Comparison of ENCODE assay signal across 15 cellular contexts in genomic region chr7:2114052-2114451, GRCh38.
DNase-seq lines count a peak whose midpoint lies in the region; ATAC-seq, FAIRE-seq and TF ChIP-seq lines count a peak whose summit lies in the region.
"Had no signal": no experiment of that assay in that cellular context is flagged by ENCODE, and none has a peak within 500 bp of the region (broad histone marks: within the 10 kb centered on the region; RNA-seq: fewer than 3 reads in every experiment).

No MANE protein-coding gene starts in this region.

- no peaks in the 10 kb centered on the region for H3K27me3 ChIP-seq in endothelial cell of umbilical vein (ENCODE audit: control insufficient read depth in 2 of 2, insufficient read depth in 2 of 2, low read length in 2 of 2)
- H3K27me3 ChIP-seq in gastrocnemius medialis = no peaks in the 10 kb centered on the region
- no peaks in the 10 kb centered on the region for H3K27me3 ChIP-seq in HAP-1 (ENCODE audit: low read depth)
- H3K27me3 ChIP-seq: ascending aorta, esophagus squamous epithelium, neural progenitor cell had no signal

- H3K4me2 ChIP-seq in endothelial cell of umbilical vein (ENCODE audit: insufficient read depth, low read length) = no peak overlapping the region
- H3K4me2 ChIP-seq: neural progenitor cell had no signal

- peak; percentile 40 for FAIRE-seq in endothelial cell of umbilical vein (lab: Jason Lieb, UNC)
- FAIRE-seq: keratinocyte, TTC549 had no signal

- CTCF ChIA-PET in endothelial cell of umbilical vein (lab: Charles Lee) = no interaction called here

- TF ChIP-seq POLR2A in endothelial cell of umbilical vein (IDR thresholded peaks at IDR 0.05; ENCODE audit: low read depth, low read length) (no peak), gastrocnemius medialis (IDR thresholded peaks at IDR 0.05) (no peak)

- no peaks in the 10 kb centered on the region for H4K20me1 ChIP-seq in endothelial cell of umbilical vein (replicated peaks; ENCODE audit: control insufficient read depth, extremely low read depth, insufficient read depth, low read length)

- in situ Hi-C loops in gastrocnemius medialis (cut with MboI; ENCODE audit: low sequenced_read_pairs in 4 of 4) (no loop called here), HAP-1 (cut with MboI; ENCODE audit: low sequenced_read_pairs) (no loop called here)

- H3K9me3 ChIP-seq in endothelial cell of umbilical vein (replicated peaks; ENCODE audit: control insufficient read depth, insufficient read depth, low read length) (no peaks in the 10 kb centered on the region), gastrocnemius medialis (no peaks in the 10 kb centered on the region), HAP-1 (no peaks in the 10 kb centered on the region)
- H3K9me3 ChIP-seq: ascending aorta, esophagus squamous epithelium had no signal

- H3K27ac ChIP-seq in endothelial cell of umbilical vein (ENCODE audit: insufficient read depth, low read depth, low read length) = no peak overlapping the region
- peak overlapping the region in 3 of 4 donors; percentile 44 to 64 (median 55) for H3K27ac ChIP-seq in gastrocnemius medialis
- H3K27ac ChIP-seq: ascending aorta, esophagus squamous epithelium, neural progenitor cell had no signal

- no peak overlapping the region for H3K9ac ChIP-seq in endothelial cell of umbilical vein (replicated peaks; ENCODE audit: extremely low read depth, insufficient read depth, low read length)
- H3K9ac ChIP-seq: neural progenitor cell had no signal

- no peaks in the 10 kb centered on the region for H3K36me3 ChIP-seq in endothelial cell of umbilical vein (ENCODE audit: control insufficient read depth in 2 of 2, extremely low read depth in 1 of 2, insufficient read depth in 2 of 2, low read length in 2 of 2)
- no peaks in the 10 kb centered on the region for H3K36me3 ChIP-seq in gastrocnemius medialis
- 0 out of 2 replicates have a peak, but pooled peaks cover 3% of the 10 kb centered on the region for H3K36me3 ChIP-seq in HAP-1 (replicated peaks)
- H3K36me3 ChIP-seq: ascending aorta, neural progenitor cell had no signal

- dilution Hi-C loops in endothelial cell of umbilical vein (cut with MboI; ENCODE audit: extremely low pct_ligation_motif_present, low sequenced_read_pairs) = no loop called here

- peak; percentile 55 to 57 for ATAC-seq in gastrocnemius medialis
- ATAC-seq: stimulated activated memory B cell treated with anti-CD40 and anti-IgM and Interleukin-4, amounts not matched to agents 10 μg/mL and 1 μg/mL and 100 μg/mL, for 72 hours had no signal

- TF ChIP-seq CTCF in endothelial cell of umbilical vein (IDR thresholded peaks at IDR 0.05; ENCODE audit: extremely low read depth in 1 of 2, insufficient read depth in 1 of 2, low read depth in 1 of 2, low read length in 2 of 2) (no peak), gastrocnemius medialis (IDR thresholded peaks at IDR 0.05 in 4 of 5, conservative IDR thresholded peaks at IDR 0.05 in 1 of 5) (no peak)

- H3K4me3 ChIP-seq in endothelial cell of umbilical vein (replicated peaks in 1 of 3; ENCODE audit: insufficient read depth in 1 of 3, low read depth in 1 of 3, low read length in 3 of 3) = no peak overlapping the region
- no peak overlapping the region for H3K4me3 ChIP-seq in gastrocnemius medialis
- no peak overlapping the region for H3K4me3 ChIP-seq in HAP-1
- H3K4me3 ChIP-seq: ascending aorta, esophagus squamous epithelium, neural progenitor cell had no signal

- H2AFZ ChIP-seq in endothelial cell of umbilical vein (ENCODE audit: low read depth, low read length) = no peak overlapping the region
- H2AFZ ChIP-seq: neural progenitor cell had no signal

- intact Hi-C loops in endothelial cell of umbilical vein (cut with micrococcal nuclease) (loop anchor here (5.0 kb wide), 2 partner anchors 43 to 238 kb away; partner anchors contain the start of gene EIF3B), gastrocnemius medialis (cut with DNase I; ENCODE audit: low total_unique reads) (no loop called here)

- no peaks in the 10 kb centered on the region for H3K9me1 ChIP-seq in endothelial cell of umbilical vein (replicated peaks; ENCODE audit: control insufficient read depth, extremely low read depth, insufficient read depth, low read length)

- DNase-seq in EL (peak; percentile 80), RPMI7951 (ENCODE audit: low read depth) (peak; percentile 91), endothelial cell of umbilical vein (ENCODE audit: low read depth, low spot score) (no peak), gastrocnemius medialis (peak in 1 of 2 donors; percentile 53), HAP-1 (ENCODE audit: low spot score in 2 of 2) (no peak)
- no peak for DNase-seq in activated effector memory CD4-positive, alpha-beta T cell treated with anti-CD3 and anti-CD28 coated beads, Interleukin-2, amount 50 U/mL, for 16 hours
- DNase-seq in activated CD8-positive, alpha-beta memory T cell treated with anti-CD3 and anti-CD28 coated beads, Interleukin-2, amount 50 U/mL, for 48 hours = no peak
- DNase-seq: esophagus squamous epithelium, MM.1S, NCI-H345 had no signal

- H3K4me1 ChIP-seq in endothelial cell of umbilical vein (ENCODE audit: control insufficient read depth, extremely low read depth, insufficient read depth, low read length) (peaks cover 39% of the 10 kb centered on the region), gastrocnemius medialis (peaks cover 18 to 31% of the 10 kb centered on the region in 2 donors), HAP-1 (peaks cover 2% of the 10 kb centered on the region)

- POLR2A ChIA-PET in endothelial cell of umbilical vein (lab: Charles Lee) = no interaction called here

- no TSS peak for BruUV-seq in endothelial cell of umbilical vein (replicated peaks; lab: Mats Ljungman, UMichigan)

- peaks cover 2% of the 10 kb centered on the region for H3K79me2 ChIP-seq in endothelial cell of umbilical vein (ENCODE audit: control insufficient read depth, insufficient read depth, low read length)

TF ChIP-seq in endothelial cell of umbilical vein, 7 proteins besides CTCF, POLR2A, EP300 and RAD21:
- no peak for TF ChIP-seq JUN (IDR thresholded peaks at IDR 0.05; ENCODE audit: borderline replicate concordance, insufficient read depth, insufficient read length, low read depth)
TF ChIP-seq in endothelial cell of umbilical vein: peak in this region for 0.

Comparison
In these comparisons a context has a peak if more than half of its experiments do, and no peak if none do; other contexts are left out.
1. DNase-seq: peak in EL (single experiment) and RPMI7951 (single experiment); none in endothelial cell of umbilical vein (single experiment), HAP-1 (0 of 2), activated effector memory CD4-positive, alpha-beta T cell treated with anti-CD3 and anti-CD28 coated beads, Interleukin-2, amount 50 U/mL, for 16 hours (single experiment) and activated CD8-positive, alpha-beta memory T cell treated with anti-CD3 and anti-CD28 coated beads, Interleukin-2, amount 50 U/mL, for 48 hours (single experiment).